Comparison of ENCODE assay signal across 17 cellular contexts in the genomic region with DNA sequence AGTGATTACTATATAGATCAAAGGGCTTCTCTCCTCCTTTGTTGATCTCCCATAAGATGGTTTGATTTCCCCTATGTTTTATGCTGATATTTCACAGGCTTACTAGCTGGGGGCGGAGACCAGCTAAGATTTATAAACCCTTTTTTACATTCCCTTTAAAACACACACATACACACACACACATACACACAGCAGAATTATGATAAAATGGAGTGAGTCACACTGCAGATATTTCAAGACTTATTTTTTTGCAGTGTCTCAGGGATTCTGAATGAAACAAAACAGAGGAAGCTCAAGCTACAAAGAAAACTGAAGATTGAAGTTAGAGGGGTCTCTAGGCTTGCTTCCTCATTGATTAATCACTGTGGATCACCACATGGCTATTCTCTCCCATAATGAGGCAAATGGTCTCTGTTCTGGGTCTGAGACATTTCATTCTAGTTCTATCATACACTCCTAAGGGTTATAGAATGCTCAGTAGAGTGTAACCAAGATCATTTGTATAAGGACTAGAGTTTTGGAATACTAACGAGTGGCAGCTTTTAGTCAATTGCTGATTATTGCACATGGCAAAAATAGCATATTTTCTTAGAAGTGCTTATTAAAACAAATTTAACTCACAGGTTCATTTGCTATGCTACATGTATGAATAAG. TPM values are rescaled to one million over a fixed set of nuclear protein-coding genes. Genes with fewer than 3 reads are reported as not detected.
DNase-seq lines count a peak whose midpoint lies in the region; ATAC-seq and TF ChIP-seq lines count a peak whose summit lies in the region.
"Had no signal": no experiment of that assay in that cellular context is flagged by ENCODE, and none has a peak within 500 bp of the region (broad histone marks: within the 10 kb centered on the region; RNA-seq: fewer than 3 reads in every experiment).

No MANE protein-coding gene starts in this region.

- H3K36me3 ChIP-seq in GM23248 (ENCODE audit: low read depth) (no peaks in the 10 kb centered on the region), skeletal muscle satellite cell (ENCODE audit: insufficient read depth, low read length) (no peaks in the 10 kb centered on the region), SJCRH30 (no peaks in the 10 kb centered on the region)
- H3K36me3 ChIP-seq: right atrium auricular region, vagina had no signal

- no peak overlapping the region for H3K4me3 Mint-ChIP-seq in activated CD4-positive, alpha-beta T cell treated with anti-CD3 and anti-CD28 coated beads, Interleukin-2, amount 10 ng/mL, durations not matched to agents 24 days and 14 days
- H3K4me3 Mint-ChIP-seq: naive B cell had no signal

- H3K4me3 ChIP-seq in GM23248 (no peak overlapping the region), fibroblast of pulmonary artery (replicated peaks; ENCODE audit: low read depth, low read length) (no peak overlapping the region), skeletal muscle satellite cell (ENCODE audit: low read length) (no peak overlapping the region), SJCRH30 (no peak overlapping the region)
- H3K4me3 ChIP-seq: body of pancreas, heart right ventricle, right atrium auricular region, vagina had no signal

- no peak overlapping the region for H2AFZ ChIP-seq in GM23248

- no peaks in the 10 kb centered on the region for H3K36me3 Mint-ChIP-seq in activated CD4-positive, alpha-beta T cell treated with anti-CD3 and anti-CD28 coated beads, Interleukin-2, amount 10 ng/mL, durations not matched to agents 24 days and 14 days (ENCODE audit: low read depth)
- H3K36me3 Mint-ChIP-seq: naive B cell had no signal

- H3K9me3 ChIP-seq in GM23248 (ENCODE audit: low read depth) (no peaks in the 10 kb centered on the region), skeletal muscle satellite cell (replicated peaks; ENCODE audit: low read length) (no peaks in the 10 kb centered on the region), SJCRH30 (replicated peaks) (no peaks in the 10 kb centered on the region)
- H3K9me3 ChIP-seq: body of pancreas, heart right ventricle, right atrium auricular region, vagina had no signal

- no peaks in the 10 kb centered on the region for H3K79me2 ChIP-seq in GM23248 (ENCODE audit: insufficient read depth)

- DNase-seq in GM23248, result peak; percentile 76
- peak; percentile 13 for DNase-seq in SW480 (ENCODE audit: low spot score)
- DNase-seq in fibroblast of pulmonary artery (ENCODE audit: low read depth), result peak; percentile 84
- no peak for DNase-seq in SJCRH30
- no peak for DNase-seq in activated CD4-positive, alpha-beta T cell treated with anti-CD3 and anti-CD28 coated beads, Interleukin-2, amount 10 ng/mL, durations not matched to agents 24 days and 14 days
- DNase-seq: body of pancreas; GOT3; heart right ventricle; naive B cell; NCI-H1694; NCI-H748 treated with DMSO at 0.1 percent for 48 hours; stimulated activated naive CD4-positive, alpha-beta T cell had no signal

- H3K9ac ChIP-seq in GM23248 (no peak overlapping the region), skeletal muscle satellite cell (ENCODE audit: low read depth, low read length) (no peak overlapping the region)

- in situ Hi-C loops in GM23248 (cut with MboI), result no loop called here

- TF ChIP-seq CTCF in fibroblast of pulmonary artery (IDR thresholded peaks at IDR 0.05; ENCODE audit: low read length, missing control alignments), result no peak

- H3K4me1 ChIP-seq in GM23248 (ENCODE audit: insufficient read depth) (peaks cover 7% of the 10 kb centered on the region), skeletal muscle satellite cell (ENCODE audit: control insufficient read depth, insufficient read depth, low read length) (peaks cover 11% of the 10 kb centered on the region), SJCRH30 (no peaks in the 10 kb centered on the region)
- H3K4me1 ChIP-seq: body of pancreas, heart right ventricle, right atrium auricular region, vagina had no signal

- H3K4me1 Mint-ChIP-seq in activated CD4-positive, alpha-beta T cell treated with anti-CD3 and anti-CD28 coated beads, Interleukin-2, amount 10 ng/mL, durations not matched to agents 24 days and 14 days, result no peaks in the 10 kb centered on the region
- H3K4me1 Mint-ChIP-seq: naive B cell had no signal

- H4K20me1 ChIP-seq in GM23248 (ENCODE audit: insufficient read depth), result no peaks in the 10 kb centered on the region

- H3F3A ChIP-seq in GM23248 (ENCODE audit: insufficient read depth), result no peaks in the 10 kb centered on the region

- WGBS in GM23248 (ENCODE audit: low coverage in 1 of 2, low lambda C conversion rate in 2 of 2, missing lambda C conversion rate in 2 of 2), 2 experiments, result 48 to 54% methylated on average over 2 of the region's 2 CpGs

- H3K9me3 Mint-ChIP-seq in activated CD4-positive, alpha-beta T cell treated with anti-CD3 and anti-CD28 coated beads, Interleukin-2, amount 10 ng/mL, durations not matched to agents 24 days and 14 days, result no peaks in the 10 kb centered on the region
- H3K9me3 Mint-ChIP-seq: naive B cell had no signal

- no peak overlapping the region for H3K27ac Mint-ChIP-seq in activated CD4-positive, alpha-beta T cell treated with anti-CD3 and anti-CD28 coated beads, Interleukin-2, amount 10 ng/mL, durations not matched to agents 24 days and 14 days
- H3K27ac Mint-ChIP-seq: naive B cell had no signal

- intact Hi-C loops in activated CD4-positive, alpha-beta T cell treated with anti-CD3 and anti-CD28 coated beads, Interleukin-2, amount 10 ng/mL, durations not matched to agents 24 days and 14 days (cut with micrococcal nuclease), result no loop called here

- H3K9me2 ChIP-seq in GM23248 (ENCODE audit: insufficient read depth), result no peaks in the 10 kb centered on the region

- 0 out of 2 replicates have a peak, but pooled peaks cover under 1% of the 10 kb centered on the region for H3K27me3 ChIP-seq in GM23248 (replicated peaks; ENCODE audit: insufficient read depth)
- peaks cover 6% of the 10 kb centered on the region for H3K27me3 ChIP-seq in skeletal muscle satellite cell (ENCODE audit: control insufficient read depth, insufficient read depth, low read length)
- H3K27me3 ChIP-seq in SJCRH30, result no peaks in the 10 kb centered on the region
- H3K27me3 ChIP-seq: body of pancreas, right atrium auricular region, vagina had no signal

- ATAC-seq in HG03039 (IDR thresholded peaks at IDR 0.05; ENCODE audit: unreplicated experiment), result no peak
- ATAC-seq: body of pancreas, heart right ventricle, left lobe of liver had no signal

- H3K27me3 Mint-ChIP-seq in activated CD4-positive, alpha-beta T cell treated with anti-CD3 and anti-CD28 coated beads, Interleukin-2, amount 10 ng/mL, durations not matched to agents 24 days and 14 days, result peaks cover 16% of the 10 kb centered on the region

- no peak overlapping the region for H3K27ac ChIP-seq in GM23248
- H3K27ac ChIP-seq in SJCRH30, result no peak overlapping the region
- H3K27ac ChIP-seq: body of pancreas, heart right ventricle, right atrium auricular region, vagina had no signal

- no peak overlapping the region for H3K4me2 ChIP-seq in GM23248 (ENCODE audit: unreplicated experiment)
- H3K4me2 ChIP-seq in skeletal muscle satellite cell (ENCODE audit: low read length), result peak overlapping the region; percentile 14

RNA-seq across cellular contexts. Expression of a gene that starts 18.6 kb away (rescaled TPM):
- not detected in 2 replicates for total RNA-seq in GM23248 (2014; rRNA removed; shearing (Covaris generic))
- 0.18 and 0.20 TPM in 2 replicates for polyA plus RNA-seq in GM23248 (2016; fragmentation: Nextera tagmentation; extraction: Ambion mirVana)
- total RNA-seq in skeletal muscle satellite cell (2012; rRNA removed), result 0.22 and 0.25 TPM in 2 replicates
- total RNA-seq in SJCRH30 (2014; rRNA removed; shearing (Covaris generic)), result not detected in 2 replicates
- total RNA-seq in activated CD4-positive, alpha-beta T cell treated with anti-CD3 and anti-CD28 coated beads, Interleukin-2, amount 10 ng/mL, durations not matched to agents 24 days and 14 days, result 0.92 and 1.4 TPM in 2 replicates
- total RNA-seq: heart right ventricle, left lobe of liver, right atrium auricular region had no signal

RNA-seq across cellular contexts. Expression of a gene that starts 49.8 kb away (rescaled TPM):
- not detected in 2 replicates for total RNA-seq in GM23248 (2014; rRNA removed; shearing (Covaris generic))
- 0.09 TPM in 1 of 2 replicates, not detected in the other for polyA plus RNA-seq in GM23248 (2016; fragmentation: Nextera tagmentation; extraction: Ambion mirVana)
- total RNA-seq in skeletal muscle satellite cell (2012; rRNA removed), result under 0.01 and 0.25 TPM in 2 replicates
- not detected in 2 replicates for total RNA-seq in SJCRH30 (2014; rRNA removed; shearing (Covaris generic))
- not detected in 2 replicates for total RNA-seq in activated CD4-positive, alpha-beta T cell treated with anti-CD3 and anti-CD28 coated beads, Interleukin-2, amount 10 ng/mL, durations not matched to agents 24 days and 14 days
- total RNA-seq: body of pancreas, heart right ventricle, left lobe of liver, right atrium auricular region, vagina had no signal

RNA-seq across cellular contexts. Expression of a gene that starts 55.4 kb away (rescaled TPM):
- total RNA-seq in GM23248 (2014; rRNA removed; shearing (Covaris generic)), result 9.7 and 23.3 TPM in 2 replicates
- polyA plus RNA-seq in GM23248 (2016; fragmentation: Nextera tagmentation; extraction: Ambion mirVana), result 12.6 and 14.4 TPM in 2 replicates
- total RNA-seq in skeletal muscle satellite cell (2012; rRNA removed), result 12.2 and 12.4 TPM in 2 replicates
- total RNA-seq in SJCRH30 (2014; rRNA removed; shearing (Covaris generic)), result 25.0 and 28.9 TPM in 2 replicates
- total RNA-seq in activated CD4-positive, alpha-beta T cell treated with anti-CD3 and anti-CD28 coated beads, Interleukin-2, amount 10 ng/mL, durations not matched to agents 24 days and 14 days, result 19.3 and 19.7 TPM in 2 replicates

Comparison
In these comparisons a context has a peak if more than half of its experiments do, and no peak if none do; other contexts are left out.
1. DNase-seq: peak in GM23248 (single experiment), SW480 (single experiment) and fibroblast of pulmonary artery (single experiment); none in SJCRH30 (0 of 2) and activated CD4-positive, alpha-beta T cell treated with anti-CD3 and anti-CD28 coated beads, Interleukin-2, amount 10 ng/mL, durations not matched to agents 24 days and 14 days (single experiment).